Comparison of ENCODE assay signal across 1 cellular context in the genomic region with DNA sequence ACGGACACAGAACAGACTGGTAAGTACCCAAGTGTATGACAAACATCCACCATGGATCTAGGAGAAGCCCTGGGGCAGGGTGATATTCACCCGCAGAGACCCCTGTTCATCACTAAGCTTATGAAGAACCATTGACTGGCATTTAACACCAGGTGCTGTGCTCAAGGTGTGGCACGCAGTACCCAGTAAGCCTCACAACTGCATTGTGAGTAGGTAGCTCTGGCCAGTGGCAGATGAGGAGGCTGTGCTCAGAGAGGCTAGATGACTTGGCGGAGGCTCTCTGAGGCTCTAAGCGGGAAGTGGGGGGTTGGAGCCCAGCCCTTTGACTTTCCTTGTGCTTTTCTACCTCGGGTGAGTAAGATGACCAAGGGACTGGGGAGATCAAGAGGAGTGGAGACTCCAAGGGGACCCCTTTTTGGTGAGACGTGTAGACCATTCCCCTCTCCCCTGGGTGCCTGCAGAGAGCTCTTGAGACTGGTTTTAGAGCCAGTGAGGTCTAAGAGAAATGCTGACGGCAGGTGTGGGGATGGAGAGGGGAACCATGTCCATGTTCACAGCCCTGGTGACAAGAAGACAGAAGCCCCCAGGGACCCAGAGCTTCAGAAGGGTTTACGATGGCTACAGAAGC.
TF ChIP-seq lines count a peak whose summit lies in the region.

No MANE protein-coding gene starts in this region.

TF ChIP-seq in H1, 55 proteins besides CTCF, POLR2A, EP300 and RAD21:
- TF ChIP-seq, protein P1, sequence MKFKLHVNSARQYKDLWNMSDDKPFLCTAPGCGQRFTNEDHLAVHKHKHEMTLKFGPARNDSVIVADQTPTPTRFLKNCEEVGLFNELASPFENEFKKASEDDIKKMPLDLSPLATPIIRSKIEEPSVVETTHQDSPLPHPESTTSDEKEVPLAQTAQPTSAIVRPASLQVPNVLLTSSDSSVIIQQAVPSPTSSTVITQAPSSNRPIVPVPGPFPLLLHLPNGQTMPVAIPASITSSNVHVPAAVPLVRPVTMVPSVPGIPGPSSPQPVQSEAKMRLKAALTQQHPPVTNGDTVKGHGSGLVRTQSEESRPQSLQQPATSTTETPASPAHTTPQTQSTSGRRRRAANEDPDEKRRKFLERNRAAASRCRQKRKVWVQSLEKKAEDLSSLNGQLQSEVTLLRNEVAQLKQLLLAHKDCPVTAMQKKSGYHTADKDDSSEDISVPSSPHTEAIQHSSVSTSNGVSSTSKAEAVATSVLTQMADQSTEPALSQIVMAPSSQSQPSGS (IDR thresholded peaks at IDR 0.05; ENCODE audit: low read length), result no peak
- TF ChIP-seq FOSL1 (IDR thresholded peaks at IDR 0.05; ENCODE audit: insufficient read depth, low read depth, low read length) (no peak), TCF12 (IDR thresholded peaks at IDR 0.05; ENCODE audit: low read depth, low read length) (no peak), BRCA1 (IDR thresholded peaks at IDR 0.05; ENCODE audit: low read depth, low read length) (no peak), BACH1 (IDR thresholded peaks at IDR 0.05; ENCODE audit: low read length) (no peak), TEAD4 (IDR thresholded peaks at IDR 0.05; ENCODE audit: low read depth, low read length) (no peak), CBX5 (IDR thresholded peaks at IDR 0.05; ENCODE audit: low read depth, low read length) (no peak)
